19 cellular contexts compared by ENCODE assay signal in genomic region chr3:52620580-52620979, GRCh38.
"Had no signal": no experiment of that assay in that cellular context is flagged by ENCODE, and none has a peak within 500 bp of the region (broad histone marks: within the 10 kb centered on the region; RNA-seq: fewer than 3 reads in every experiment).

No MANE protein-coding gene starts in this region.

- H3K4me3 Mint-ChIP-seq: naive thymus-derived CD4-positive, alpha-beta T cell; neural progenitor cell had no signal

- H3K27ac Mint-ChIP-seq: neural progenitor cell, progenitor cell of endocrine pancreas had no signal

- H3K9me3 Mint-ChIP-seq: naive thymus-derived CD4-positive, alpha-beta T cell; neural progenitor cell had no signal

- H3K27me3 Mint-ChIP-seq: naive thymus-derived CD4-positive, alpha-beta T cell; progenitor cell of endocrine pancreas had no signal

- DNase-seq: cortex of kidney; dorsolateral prefrontal cortex; effector CD8-positive, alpha-beta T cell; gastrocnemius medialis; heart right ventricle; hypothalamus; kidney glomerular epithelial cell; naive thymus-derived CD4-positive, alpha-beta T cell; nucleus accumbens; ovary; right cardiac atrium; small intestine; stimulated activated CD4-positive, alpha-beta T cell treated with anti-CD3 and anti-CD28 coated beads, Interleukin-12 subunit alpha, Interleukin-12 subunit beta, amount 100 ng/mL, for 4 hours; stimulated activated naive CD4-positive, alpha-beta T cell treated with Interleukin-2 at 50 U/mL for 16 hours; trophoblast cell had no signal

- H3K27me3 ChIP-seq: dorsolateral prefrontal cortex, esophagus muscularis mucosa, gastrocnemius medialis, heart right ventricle, neural progenitor cell, ovary had no signal

- H3K9me3 ChIP-seq: esophagus muscularis mucosa, gastrocnemius medialis, heart right ventricle, ovary had no signal

- H3K36me3 ChIP-seq: ovary had no signal

- H3K4me3 ChIP-seq: dorsolateral prefrontal cortex, esophagus muscularis mucosa, gastrocnemius medialis, heart right ventricle, neural progenitor cell, ovary had no signal

- H3K27ac ChIP-seq: epithelial cell of prostate, esophagus muscularis mucosa, gastrocnemius medialis, heart right ventricle, neural progenitor cell, ovary had no signal

- ATAC-seq: gastrocnemius medialis; heart right ventricle; naive thymus-derived CD4-positive, alpha-beta T cell; right cardiac atrium had no signal

- H3K4me1 Mint-ChIP-seq: neural progenitor cell had no signal

- H3K4me1 ChIP-seq: esophagus muscularis mucosa, gastrocnemius medialis, heart right ventricle, neural progenitor cell had no signal
